In the genomic region with DNA sequence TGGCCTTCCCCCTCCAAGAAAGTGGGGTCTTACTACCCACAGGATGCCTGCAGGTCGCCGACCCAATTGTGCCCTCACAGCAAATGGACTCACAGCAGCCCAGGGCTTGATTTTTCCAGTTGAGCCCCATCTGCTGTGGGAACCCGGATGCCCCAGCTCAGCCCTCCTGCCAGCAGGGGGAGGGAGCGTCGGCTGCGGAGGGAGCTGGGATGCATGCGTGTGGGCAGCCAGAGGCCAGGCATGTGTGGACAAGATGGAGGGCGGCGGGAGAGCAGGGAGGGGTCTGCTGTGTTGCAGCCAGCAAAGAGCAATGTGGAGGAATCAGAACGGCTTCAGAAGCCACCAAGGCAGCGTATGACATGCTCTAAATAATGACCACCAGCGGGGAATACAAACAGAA, we compare ENCODE assay signal across 1 cellular context.
TF ChIP-seq lines count a peak whose summit lies in the region.

No MANE protein-coding gene starts in this region.

TF ChIP-seq in GM23338, 12 proteins besides CTCF, POLR2A, EP300 and RAD21:
- TF ChIP-seq, protein P1, sequence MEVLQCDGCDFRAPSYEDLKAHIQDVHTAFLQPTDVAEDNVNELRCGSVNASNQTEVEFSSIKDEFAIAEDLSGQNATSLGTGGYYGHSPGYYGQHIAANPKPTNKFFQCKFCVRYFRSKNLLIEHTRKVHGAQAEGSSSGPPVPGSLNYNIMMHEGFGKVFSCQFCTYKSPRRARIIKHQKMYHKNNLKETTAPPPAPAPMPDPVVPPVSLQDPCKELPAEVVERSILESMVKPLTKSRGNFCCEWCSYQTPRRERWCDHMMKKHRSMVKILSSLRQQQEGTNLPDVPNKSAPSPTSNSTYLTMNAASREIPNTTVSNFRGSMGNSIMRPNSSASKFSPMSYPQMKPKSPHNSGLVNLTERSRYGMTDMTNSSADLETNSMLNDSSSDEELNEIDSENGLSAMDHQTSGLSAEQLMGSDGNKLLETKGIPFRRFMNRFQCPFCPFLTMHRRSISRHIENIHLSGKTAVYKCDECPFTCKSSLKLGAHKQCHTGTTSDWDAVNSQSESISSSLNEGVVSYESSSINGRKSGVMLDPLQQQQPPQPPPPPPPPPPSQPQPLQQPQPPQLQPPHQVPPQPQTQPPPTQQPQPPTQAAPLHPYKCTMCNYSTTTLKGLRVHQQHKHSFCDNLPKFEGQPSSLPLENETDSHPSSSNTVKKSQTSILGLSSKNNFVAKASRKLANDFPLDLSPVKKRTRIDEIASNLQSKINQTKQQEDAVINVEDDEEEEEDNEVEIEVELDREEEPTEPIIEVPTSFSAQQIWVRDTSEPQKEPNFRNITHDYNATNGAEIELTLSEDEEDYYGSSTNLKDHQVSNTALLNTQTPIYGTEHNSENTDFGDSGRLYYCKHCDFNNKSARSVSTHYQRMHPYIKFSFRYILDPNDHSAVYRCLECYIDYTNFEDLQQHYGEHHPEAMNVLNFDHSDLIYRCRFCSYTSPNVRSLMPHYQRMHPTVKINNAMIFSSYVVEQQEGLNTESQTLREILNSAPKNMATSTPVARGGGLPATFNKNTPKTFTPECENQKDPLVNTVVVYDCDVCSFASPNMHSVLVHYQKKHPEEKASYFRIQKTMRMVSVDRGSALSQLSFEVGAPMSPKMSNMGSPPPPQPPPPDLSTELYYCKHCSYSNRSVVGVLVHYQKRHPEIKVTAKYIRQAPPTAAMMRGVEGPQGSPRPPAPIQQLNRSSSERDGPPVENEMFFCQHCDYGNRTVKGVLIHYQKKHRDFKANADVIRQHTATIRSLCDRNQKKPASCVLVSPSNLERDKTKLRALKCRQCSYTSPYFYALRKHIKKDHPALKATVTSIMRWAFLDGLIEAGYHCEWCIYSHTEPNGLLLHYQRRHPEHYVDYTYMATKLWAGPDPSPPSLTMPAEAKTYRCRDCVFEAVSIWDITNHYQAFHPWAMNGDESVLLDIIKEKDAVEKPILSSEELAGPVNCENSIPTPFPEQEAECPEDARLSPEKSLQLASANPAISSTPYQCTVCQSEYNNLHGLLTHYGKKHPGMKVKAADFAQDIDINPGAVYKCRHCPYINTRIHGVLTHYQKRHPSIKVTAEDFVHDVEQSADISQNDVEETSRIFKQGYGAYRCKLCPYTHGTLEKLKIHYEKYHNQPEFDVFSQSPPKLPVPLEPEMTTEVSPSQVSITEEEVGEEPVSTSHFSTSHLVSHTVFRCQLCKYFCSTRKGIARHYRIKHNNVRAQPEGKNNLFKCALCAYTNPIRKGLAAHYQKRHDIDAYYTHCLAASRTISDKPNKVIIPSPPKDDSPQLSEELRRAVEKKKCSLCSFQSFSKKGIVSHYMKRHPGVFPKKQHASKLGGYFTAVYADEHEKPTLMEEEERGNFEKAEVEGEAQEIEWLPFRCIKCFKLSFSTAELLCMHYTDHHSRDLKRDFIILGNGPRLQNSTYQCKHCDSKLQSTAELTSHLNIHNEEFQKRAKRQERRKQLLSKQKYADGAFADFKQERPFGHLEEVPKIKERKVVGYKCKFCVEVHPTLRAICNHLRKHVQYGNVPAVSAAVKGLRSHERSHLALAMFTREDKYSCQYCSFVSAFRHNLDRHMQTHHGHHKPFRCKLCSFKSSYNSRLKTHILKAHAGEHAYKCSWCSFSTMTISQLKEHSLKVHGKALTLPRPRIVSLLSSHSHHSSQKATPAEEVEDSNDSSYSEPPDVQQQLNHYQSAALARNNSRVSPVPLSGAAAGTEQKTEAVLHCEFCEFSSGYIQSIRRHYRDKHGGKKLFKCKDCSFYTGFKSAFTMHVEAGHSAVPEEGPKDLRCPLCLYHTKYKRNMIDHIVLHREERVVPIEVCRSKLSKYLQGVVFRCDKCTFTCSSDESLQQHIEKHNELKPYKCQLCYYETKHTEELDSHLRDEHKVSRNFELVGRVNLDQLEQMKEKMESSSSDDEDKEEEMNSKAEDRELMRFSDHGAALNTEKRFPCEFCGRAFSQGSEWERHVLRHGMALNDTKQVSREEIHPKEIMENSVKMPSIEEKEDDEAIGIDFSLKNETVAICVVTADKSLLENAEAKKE (CRISPR knock-in tag; IDR thresholded peaks at IDR 0.05): no peak
- TF ChIP-seq POLR2AphosphoS5 (IDR thresholded peaks at IDR 0.05; ENCODE audit: low read depth): no peak
- no peak for TF ChIP-seq JUNB (IDR thresholded peaks at IDR 0.05; ENCODE audit: unreplicated experiment)
